Comparison of ENCODE assay signal across 12 cellular contexts in genomic region chr6:11766589-11767450, GRCh38. TPM values are rescaled to one million over a fixed set of nuclear protein-coding genes. Genes with fewer than 3 reads are reported as not detected.
DNase-seq lines count a peak whose midpoint lies in the region; ATAC-seq and TF ChIP-seq lines count a peak whose summit lies in the region.
"Had no signal": no experiment of that assay in that cellular context is flagged by ENCODE, and none has a peak within 500 bp of the region (broad histone marks: within the 10 kb centered on the region; RNA-seq: fewer than 3 reads in every experiment).

No MANE protein-coding gene starts in this region.

- H3K4me3 ChIP-seq in body of pancreas (no peak overlapping the region), left lung (no peak overlapping the region), endodermal cell (ENCODE audit: low read length) (no peak overlapping the region)

- peaks cover 70% of the 10 kb centered on the region for H3K4me1 Mint-ChIP-seq in endodermal cell

- intact Hi-C loops in body of pancreas (cut with DNase I) (no loop called here), left lung (cut with DNase I) (no loop called here)

- DNase-seq in 8988T (peak; percentile 40), HS-27A (ENCODE audit: low read depth) (peak; percentile 95), body of pancreas (peak in 2 of 4 donors; percentile 33 to 58), left lung (no peak), NCI-H345 (lab: John Stamatoyannopoulos, UW) (no peak), NCI-H345 treated with DMSO at 0.1 percent for 48 hours (lab: John Stamatoyannopoulos, UW; ENCODE audit: unreplicated experiment) (no peak), endodermal cell (no peak), NCI-H2081 treated with DMSO at 0.1 percent for 48 hours (lab: John Stamatoyannopoulos, UW) (no peak)
- DNase-seq: activated CD4-positive, CD25-positive, alpha-beta regulatory T cell; C1 segment of cervical spinal cord; NCI-H524 treated with DMSO at 0.1 percent for 48 hours had no signal

- H3K27me3 Mint-ChIP-seq in endodermal cell (ENCODE audit: insufficient read depth): no peaks in the 10 kb centered on the region

- H3K4me1 ChIP-seq in body of pancreas: peaks cover 52% of the 10 kb centered on the region
- peaks cover 27 to 34% of the 10 kb centered on the region in 2 donors for H3K4me1 ChIP-seq in left lung
- H3K4me1 ChIP-seq in endodermal cell (ENCODE audit: control insufficient read depth, insufficient read depth, low read length): peaks cover 26% of the 10 kb centered on the region

- H3K36me3 ChIP-seq in body of pancreas (replicated peaks in 1 of 2; ENCODE audit: insufficient read depth in 1 of 2, low read depth in 2 of 2) (no peaks in the 10 kb centered on the region), left lung (no peaks in the 10 kb centered on the region), endodermal cell (ENCODE audit: control insufficient read depth, insufficient read depth, low read length) (no peaks in the 10 kb centered on the region)

- peak in 2 of 3 donors; percentile 3 to 4 for TF ChIP-seq POLR2A in body of pancreas (IDR thresholded peaks at IDR 0.05)

- H3K4me3 Mint-ChIP-seq in endodermal cell: no peak overlapping the region
- H3K4me3 Mint-ChIP-seq: memory B cell had no signal

- no peak overlapping the region for H3K9ac ChIP-seq in endodermal cell (ENCODE audit: extremely low read depth, low read length, poor library complexity, severe bottlenecking)

- H3K27ac Mint-ChIP-seq in endodermal cell: no peak overlapping the region
- H3K27ac Mint-ChIP-seq: memory B cell had no signal

- H3K27me3 ChIP-seq in body of pancreas (no peaks in the 10 kb centered on the region), left lung (no peaks in the 10 kb centered on the region), endodermal cell (ENCODE audit: control insufficient read depth, insufficient read depth, low read length, poor library complexity, severe bottlenecking) (no peaks in the 10 kb centered on the region)

- no peaks in the 10 kb centered on the region for H3K9me3 Mint-ChIP-seq in endodermal cell
- H3K9me3 Mint-ChIP-seq: memory B cell had no signal

- H3K9me3 ChIP-seq in body of pancreas: no peaks in the 10 kb centered on the region
- H3K9me3 ChIP-seq in left lung: no peaks in the 10 kb centered on the region
- no peaks in the 10 kb centered on the region for H3K9me3 ChIP-seq in endodermal cell (ENCODE audit: control insufficient read depth, low read length)

- 42 to 45% methylated on average over 8 of the region's 8 CpGs for WGBS in body of pancreas, 2 donors
- 50 to 80% methylated on average over 1 to 8 of the region's 8 CpGs for WGBS in endodermal cell (ENCODE audit: insufficient coverage in 1 of 2, insufficient read length in 1 of 2), 2 experiments

- H3K27ac ChIP-seq in body of pancreas (peak overlapping the region in 3 of 4 donors; percentile 54 to 82 (median 67)), left lung (peak overlapping the region; percentile 16 to 60), endodermal cell (ENCODE audit: low read depth, low read length) (no peak overlapping the region)

- ATAC-seq in body of pancreas (peak; percentile 74), left lung (peak; percentile 70)

- TF ChIP-seq CTCF in body of pancreas (IDR thresholded peaks at IDR 0.05) (no peak), left lung (IDR thresholded peaks at IDR 0.05) (no peak), endodermal cell (conservative IDR thresholded peaks at IDR 0.05) (no peak)

- no peaks in the 10 kb centered on the region for H3K36me3 Mint-ChIP-seq in endodermal cell (ENCODE audit: low read depth)
- H3K36me3 Mint-ChIP-seq: memory B cell had no signal

RNA-seq across cellular contexts. Expression of gene ADTRP, which starts 11.8 kb away (rescaled TPM):
- total RNA-seq in body of pancreas (not detected), left lung (10 to 100 TPM in 1 of 2 donors, 1 to 10 TPM in 1; 7.1 to 11.4 TPM), endodermal cell (under 1 TPM; 0.20 to 0.29 TPM)
- 0.43 TPM for polyA plus RNA-seq in endodermal cell (2013, experiment 1 of 2)
- polyA plus RNA-seq in endodermal cell (2013, experiment 2 of 2): 0.58 TPM

Comparison
In these comparisons a context has a peak if more than half of its experiments do, and no peak if none do; other contexts are left out.
1. DNase-seq: peak in 8988T (single experiment) and HS-27A (single experiment); none in left lung (0 of 2), NCI-H345 (single experiment), NCI-H345 treated with DMSO at 0.1 percent for 48 hours (single experiment), endodermal cell (single experiment) and NCI-H2081 treated with DMSO at 0.1 percent for 48 hours (single experiment).
2. RNA of gene ADTRP, which starts 11.8 kb away (total RNA-seq): 7.1 to 11.4 TPM in left lung; 0.20 to 0.29 TPM in endodermal cell and not detected in body of pancreas; every median in the first group is over 4 times any median in the second.